Comparison of ENCODE assay signal across 29 cellular contexts in the genomic region with DNA sequence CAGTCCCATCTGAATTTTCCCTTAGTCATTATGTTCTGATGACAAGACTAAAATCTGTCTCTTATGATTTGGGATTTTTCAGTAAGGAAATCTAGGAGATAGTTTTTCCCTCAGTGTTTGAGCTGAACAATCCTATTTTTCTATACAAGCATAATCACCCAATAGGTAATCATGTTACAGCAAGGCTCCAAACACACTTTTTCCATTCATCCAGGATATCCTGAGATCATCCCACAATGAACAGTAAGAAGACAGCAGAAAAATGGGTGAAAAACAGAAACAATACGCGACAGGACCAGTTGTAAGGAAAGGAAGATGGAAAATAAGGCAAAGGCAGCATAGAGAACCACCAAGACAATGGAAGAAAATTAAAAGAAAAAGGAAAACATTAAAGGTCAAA.
"Had no signal": no experiment of that assay in that cellular context is flagged by ENCODE, and none has a peak within 500 bp of the region (broad histone marks: within the 10 kb centered on the region; RNA-seq: fewer than 3 reads in every experiment).

No MANE protein-coding gene starts in this region.

- H3K9ac ChIP-seq: parathyroid adenoma had no signal

- H3K4me2 ChIP-seq: smooth muscle cell had no signal

- H3K27ac ChIP-seq: esophagus squamous epithelium, heart right ventricle, lower lobe of right lung, neutrophil, parathyroid adenoma, thoracic aorta, transverse colon, vagina had no signal

- DNase-seq: effector memory CD4-positive, alpha-beta T cell; erythroblast; esophagus squamous epithelium; foreskin melanocyte; glutamatergic neuron; heart right ventricle; hippocampal formation; islet precursor cell; kidney glomerular epithelial cell; left colon; left ventricle myocardium superior; lower lobe of right lung; stimulated activated CD4-positive, alpha-beta T cell treated with anti-CD3 and anti-CD28 coated beads, Interleukin-12 subunit alpha, Interleukin-12 subunit beta, amount 100 ng/mL, for 4 hours; stimulated activated CD4-positive, alpha-beta T cell treated with anti-CD3 and anti-CD28 coated beads, Interleukin-1b, Interleukin-23, amount 100 ng/mL, for 48 hours; stimulated activated CD4-positive, alpha-beta T cell treated with anti-CD3 and anti-CD28 coated beads, Interleukin-4, amount 100 ng/mL, for 1 hour; stimulated activated CD8-positive, alpha-beta memory T cell treated with anti-CD3 and anti-CD28 coated beads, Interleukin-4, amount 100 ng/mL, for 48 hours; stimulated activated naive CD8-positive, alpha-beta T cell treated with anti-CD3 and anti-CD28 coated beads, Interleukin-15, Interleukin-2, amounts not matched to agents 100 U/mL and 50 U/mL, for 24 hours; substantia nigra; transverse colon had no signal

- H3K79me2 ChIP-seq: parathyroid adenoma had no signal

- H2AFZ ChIP-seq: parathyroid adenoma had no signal

- H3K4me3 Mint-ChIP-seq: natural killer cell treated with Interleukin-12 subunit alpha and Interleukin-12 subunit beta and Interleukin-15 and Interleukin-18, amount 100 ng/mL, for 72 hours; neural crest cell had no signal

- H3K27me3 ChIP-seq: esophagus squamous epithelium, heart right ventricle, neutrophil, transverse colon, vagina had no signal

- H3K27me3 Mint-ChIP-seq: natural killer cell treated with Interleukin-12 subunit alpha and Interleukin-12 subunit beta and Interleukin-15 and Interleukin-18, amount 100 ng/mL, for 72 hours had no signal

- H3K36me3 ChIP-seq: esophagus squamous epithelium, heart right ventricle, lower lobe of right lung, neutrophil, thoracic aorta, transverse colon, vagina had no signal

- H3K27ac Mint-ChIP-seq: progenitor cell of endocrine pancreas had no signal

- H3K9me3 Mint-ChIP-seq: natural killer cell treated with Interleukin-12 subunit alpha and Interleukin-12 subunit beta and Interleukin-15 and Interleukin-18, amount 100 ng/mL, for 72 hours; neural crest cell had no signal

- H3K9me3 ChIP-seq: esophagus squamous epithelium, heart right ventricle, lower lobe of right lung, neutrophil, thoracic aorta, transverse colon, vagina had no signal

- FAIRE-seq: colon had no signal

- H3K4me3 ChIP-seq: esophagus squamous epithelium, heart right ventricle, lower lobe of right lung, smooth muscle cell, thoracic aorta, transverse colon, vagina had no signal

- ATAC-seq: heart right ventricle; left colon; left ventricle myocardium superior; lower lobe of right lung; natural killer cell treated with Interleukin-12 subunit alpha and Interleukin-12 subunit beta and Interleukin-15 and Interleukin-18, amount 100 ng/mL, for 72 hours; sciatic nerve; stimulated activated naive CD8-positive, alpha-beta T cell treated with anti-CD3 and anti-CD28 coated beads, Interleukin-15, Interleukin-2, amounts not matched to agents 100 U/mL and 50 U/mL, for 24 hours had no signal

- H3K4me1 ChIP-seq: esophagus squamous epithelium, lower lobe of right lung, parathyroid adenoma, transverse colon, vagina had no signal
